16 cellular contexts compared by ENCODE assay signal in the genomic region with DNA sequence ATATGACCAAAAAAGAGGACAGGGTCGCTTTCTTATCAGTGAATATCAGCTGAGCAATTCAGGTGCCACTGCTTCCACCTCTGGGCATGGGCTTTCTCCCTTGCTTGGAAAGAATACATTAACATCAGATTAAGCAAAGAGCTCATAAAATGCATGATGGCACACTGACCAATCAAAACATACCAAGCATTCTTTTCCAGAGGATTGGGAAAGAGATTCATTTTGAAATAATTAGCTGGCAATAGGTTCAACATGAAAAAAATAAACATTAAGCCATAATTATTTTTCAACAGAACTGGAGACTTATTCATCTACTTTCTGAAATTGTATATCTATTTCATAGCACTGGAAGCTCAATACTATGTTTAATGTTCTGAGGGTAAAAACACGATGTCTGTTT. TPM values are rescaled to one million over a fixed set of nuclear protein-coding genes. Genes with fewer than 3 reads are reported as not detected.
DNase-seq lines count a peak whose midpoint lies in the region; ATAC-seq and TF ChIP-seq lines count a peak whose summit lies in the region.
"Had no signal": no experiment of that assay in that cellular context is flagged by ENCODE, and none has a peak within 500 bp of the region (broad histone marks: within the 10 kb centered on the region; RNA-seq: fewer than 3 reads in every experiment).

No MANE protein-coding gene starts in this region.

- TF ChIP-seq CTCF in foreskin fibroblast (IDR thresholded peaks at IDR 0.05; ENCODE audit: low read depth, low read length): no peak

- no peaks in the 10 kb centered on the region for H3K36me3 ChIP-seq in subcutaneous abdominal adipose tissue (ENCODE audit: control insufficient read depth in 5 of 5, insufficient read depth in 5 of 5, low read length in 5 of 5)
- H3K36me3 ChIP-seq: neutrophil, suprapubic skin had no signal

- no peaks in the 10 kb centered on the region for H3K27me3 Mint-ChIP-seq in activated naive CD8-positive, alpha-beta T cell treated with anti-CD3 and anti-CD28 coated beads for 36 hours

- ATAC-seq in GM19463 (IDR thresholded peaks at IDR 0.05; ENCODE audit: unreplicated experiment): no peak
- ATAC-seq: activated T-cell treated with anti-CD3 and anti-CD28 coated beads, Interleukin-2, amount 50 U/mL, for 4 hours had no signal

- H3K27ac ChIP-seq in subcutaneous abdominal adipose tissue (ENCODE audit: low read depth, low read length) (peak overlapping the region; percentile 26), substantia nigra (ENCODE audit: low read depth, low read length, poor library complexity, severe bottlenecking) (no peak overlapping the region)
- H3K27ac ChIP-seq: neutrophil, suprapubic skin had no signal

- H3K27me3 ChIP-seq in subcutaneous abdominal adipose tissue (ENCODE audit: control insufficient read depth in 5 of 5, insufficient read depth in 4 of 5, low read length in 5 of 5): no peaks in the 10 kb centered on the region
- H3K27me3 ChIP-seq: suprapubic skin had no signal

- H3K9me3 ChIP-seq in subcutaneous abdominal adipose tissue (ENCODE audit: control insufficient read depth in 5 of 5, low read length in 5 of 5): peaks cover 0 to 2% (median 0%) of the 10 kb centered on the region in 5 donors
- H3K9me3 ChIP-seq: neutrophil, suprapubic skin had no signal

- H3K9ac ChIP-seq in subcutaneous abdominal adipose tissue (ENCODE audit: low read length in 5 of 5): peak overlapping the region in 1 of 5 donors; percentile 14

- peaks cover 2 to 26% (median 14%) of the 10 kb centered on the region in 5 donors for H3K4me1 ChIP-seq in subcutaneous abdominal adipose tissue (ENCODE audit: control insufficient read depth in 5 of 5, insufficient read depth in 5 of 5, low read length in 5 of 5)

- no peak overlapping the region for H3K4me3 Mint-ChIP-seq in activated naive CD8-positive, alpha-beta T cell treated with anti-CD3 and anti-CD28 coated beads for 36 hours
- H3K4me3 Mint-ChIP-seq: activated T-cell treated with anti-CD3 and anti-CD28 coated beads, Interleukin-2, amount 50 U/mL, for 4 hours had no signal

- DNase-seq in HCEC 1CT (peak; percentile 85), astrocyte of the hippocampus (ENCODE audit: low read depth, low spot score) (peak; percentile 76), foreskin fibroblast (peak; percentile 76 to 86), substantia nigra (lab: John Stamatoyannopoulos, UW) (no peak), GOT3 (lab: John Stamatoyannopoulos, UW) (no peak)
- no peak for DNase-seq in activated naive CD8-positive, alpha-beta T cell treated with anti-CD3 and anti-CD28 coated beads for 36 hours
- DNase-seq: activated CD4-positive, alpha-beta T cell treated with anti-CD3 and anti-CD28 coated beads for 48 hours; activated T-cell treated with anti-CD3 and anti-CD28 coated beads, Interleukin-2, amount 50 U/mL, for 4 hours; COR-L47; effector memory CD4-positive, alpha-beta T cell; NCI-H1436 treated with DMSO at 0.1 percent for 48 hours; NCI-H524 had no signal

- H3K36me3 Mint-ChIP-seq in activated naive CD8-positive, alpha-beta T cell treated with anti-CD3 and anti-CD28 coated beads for 36 hours: no peaks in the 10 kb centered on the region

- peaks cover 13% of the 10 kb centered on the region for H3K4me1 Mint-ChIP-seq in activated naive CD8-positive, alpha-beta T cell treated with anti-CD3 and anti-CD28 coated beads for 36 hours

- H3K27ac Mint-ChIP-seq in activated naive CD8-positive, alpha-beta T cell treated with anti-CD3 and anti-CD28 coated beads for 36 hours: no peak overlapping the region

- peaks cover 11% of the 10 kb centered on the region for H3K9me3 Mint-ChIP-seq in activated naive CD8-positive, alpha-beta T cell treated with anti-CD3 and anti-CD28 coated beads for 36 hours

- H3K4me3 ChIP-seq in foreskin fibroblast (ENCODE audit: low read depth in 1 of 2, low read length in 2 of 2): no peak overlapping the region
- H3K4me3 ChIP-seq in subcutaneous abdominal adipose tissue (ENCODE audit: low read depth in 1 of 5, low read length in 5 of 5): no peak overlapping the region
- H3K4me3 ChIP-seq: suprapubic skin had no signal

RNA-seq across cellular contexts. Expression of a gene that starts 53.1 kb away (rescaled TPM):
- 100 to 1,000 TPM; 153 to 159 TPM for total RNA-seq in activated naive CD8-positive, alpha-beta T cell treated with anti-CD3 and anti-CD28 coated beads for 36 hours

Comparison
In these comparisons a context has a peak if more than half of its experiments do, and no peak if none do; other contexts are left out.
1. DNase-seq: peak in HCEC 1CT (single experiment), astrocyte of the hippocampus (single experiment) and foreskin fibroblast (2 of 2); none in activated naive CD8-positive, alpha-beta T cell treated with anti-CD3 and anti-CD28 coated beads for 36 hours (single experiment), substantia nigra (0 of 49) and GOT3 (single experiment).